8 cellular contexts compared by ENCODE assay signal in the genomic region with DNA sequence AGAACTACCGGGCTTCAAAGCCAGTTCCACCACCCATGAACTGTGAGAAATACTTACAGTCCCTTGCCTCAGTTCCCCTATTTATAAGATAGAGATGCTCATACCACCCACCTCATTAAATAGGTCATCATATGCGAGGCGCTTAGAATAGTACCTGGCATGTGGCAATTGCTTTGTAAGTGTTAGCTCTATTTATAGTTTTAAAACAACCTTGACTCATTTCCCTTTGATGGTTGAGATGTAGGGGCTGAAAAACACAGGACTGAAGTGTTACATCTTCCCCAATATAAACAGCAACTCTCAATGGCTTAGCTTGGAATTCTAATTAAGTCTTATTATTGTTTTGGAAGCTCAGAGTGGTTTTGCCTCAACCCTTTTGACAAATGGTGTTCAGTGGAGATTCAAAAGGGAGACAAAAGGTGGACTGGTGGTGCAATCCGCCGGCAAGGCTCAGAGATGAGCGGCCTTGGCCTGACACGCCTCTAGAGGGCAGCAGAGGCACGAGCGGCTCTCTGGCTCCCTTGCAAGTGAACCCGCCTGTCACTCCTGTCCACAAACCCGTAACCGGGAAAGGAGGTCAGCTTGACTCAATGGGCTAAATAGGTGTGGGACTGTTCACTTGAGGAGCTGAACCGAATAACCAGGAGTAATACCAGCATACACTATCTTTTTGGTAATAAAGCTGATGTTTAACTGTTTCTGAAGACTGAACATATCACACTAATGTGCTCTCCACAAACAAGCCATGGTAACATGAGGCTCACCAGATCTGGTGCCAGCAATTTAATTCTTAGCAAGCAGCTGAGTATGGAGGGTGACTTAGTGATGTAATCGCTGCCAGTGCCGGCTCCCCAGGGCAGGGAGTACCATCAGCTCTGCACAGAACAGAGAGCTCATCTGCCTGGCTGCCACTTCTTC.
A peak's percentile ranks its signal among the peaks of the same experiment; 100 is the strongest.
DNase-seq lines count a peak whose midpoint lies in the region; ATAC-seq and TF ChIP-seq lines count a peak whose summit lies in the region.

No MANE protein-coding gene starts in this region.

- peak; percentile 23 for DNase-seq in AG04449 (ENCODE audit: low read depth, low spot score)
- DNase-seq in NCI-H2107 treated with DMSO at 0.1 percent for 48 hours (lab: John Stamatoyannopoulos, UW; ENCODE audit: unreplicated experiment), result peak; percentile 97
- DNase-seq in UCSD-AML1 (lab: John Stamatoyannopoulos, UW; ENCODE audit: unreplicated experiment), result peak; percentile 75
- peak; percentile 74 for DNase-seq in brain microvascular endothelial cell
- DNase-seq in iris pigment epithelial cell (ENCODE audit: low read depth), result peak; percentile 75
- peak; percentile 60 to 67 for DNase-seq in stimulated activated CD4-positive, alpha-beta T cell treated with anti-CD3 and anti-CD28 coated beads, Interleukin-15, amount 100 ng/mL, for 1 hour (ENCODE audit: low read depth in 1 of 2, low spot score in 1 of 2)

- H3K36me3 ChIP-seq in brain microvascular endothelial cell (replicated peaks), result no peaks in the 10 kb centered on the region

- CTCF ChIA-PET in AG04449 (lab: Yijun Ruan, JAX), result interaction anchor here (0.6 to 10.2 kb wide), 66 partner anchors 10 to 1283 kb away, joined by 3 to 477 read pairs (median 6); a partner anchor contains a TSS

- H3K27ac ChIP-seq in brain microvascular endothelial cell, result no peak overlapping the region

- in situ Hi-C loops in brain microvascular endothelial cell (cut with HindIII; ENCODE audit: low pct_ligation_motif_present, low sequenced_read_pairs), result no loop called here

- POLR2A ChIA-PET in AG04449 (lab: Yijun Ruan, JAX), result interaction anchor here (0.9 kb wide), 1 partner anchor 67 kb away, joined by 3 read pairs; no protein-coding TSS in a partner anchor

- TF ChIP-seq CTCF in AG04449 (IDR thresholded peaks at IDR 0.05; ENCODE audit: insufficient read depth, low read length, missing control alignments) (peak; percentile 97), brain microvascular endothelial cell (IDR thresholded peaks at IDR 0.05; ENCODE audit: low read depth, low read length, missing control alignments) (peak; percentile 99)

- ATAC-seq in GM18520 (IDR thresholded peaks at IDR 0.05; ENCODE audit: unreplicated experiment) (peak; percentile 78), HG03060 (IDR thresholded peaks at IDR 0.05; ENCODE audit: low read depth, unreplicated experiment) (peak; percentile 79)

- H3K27me3 ChIP-seq in brain microvascular endothelial cell (replicated peaks), result no peaks in the 10 kb centered on the region

- H3K4me3 ChIP-seq in AG04449 (ENCODE audit: low read depth, low read length) (0 out of 2 replicates have a peak overlapping the region, but pooled peaks have one; percentile 21), brain microvascular endothelial cell (ENCODE audit: low read depth, low read length) (no peak overlapping the region)

Comparison
In these comparisons a context has a peak if more than half of its experiments do, and no peak if none do; other contexts are left out.
1. DNase-seq: peak in every context shown above with its lines; median percentile 97 in NCI-H2107 treated with DMSO at 0.1 percent for 48 hours; 75 in UCSD-AML1; 75 in iris pigment epithelial cell; 74 in brain microvascular endothelial cell; 64 in stimulated activated CD4-positive, alpha-beta T cell treated with anti-CD3 and anti-CD28 coated beads, Interleukin-15, amount 100 ng/mL, for 1 hour; 23 in AG04449.